In genomic region chr11:111982019-111982464, GRCh38 we compare ENCODE assay signal across 1 cellular context.
TF ChIP-seq lines count a peak whose summit lies in the region.

No MANE protein-coding gene starts in this region.

TF ChIP-seq in endothelial cell of umbilical vein, 7 proteins besides CTCF, POLR2A, EP300 and RAD21 (continued from another document):
- no peak for TF ChIP-seq MYC (IDR thresholded peaks at IDR 0.05; ENCODE audit: low read depth, low read length)
- TF ChIP-seq GATA2 (IDR thresholded peaks at IDR 0.05; ENCODE audit: insufficient read depth, insufficient read length, low read depth, low read length), result no peak
- TF ChIP-seq, protein P1, sequence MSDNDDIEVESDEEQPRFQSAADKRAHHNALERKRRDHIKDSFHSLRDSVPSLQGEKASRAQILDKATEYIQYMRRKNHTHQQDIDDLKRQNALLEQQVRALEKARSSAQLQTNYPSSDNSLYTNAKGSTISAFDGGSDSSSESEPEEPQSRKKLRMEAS (IDR thresholded peaks at IDR 0.05; ENCODE audit: insufficient read depth, insufficient read length), result no peak
- no peak for TF ChIP-seq FOS (IDR thresholded peaks at IDR 0.05; ENCODE audit: borderline replicate concordance, insufficient read depth, low read length)
